10 cellular contexts compared by ENCODE assay signal in genomic region chr2:203240491-203240890, GRCh38. TPM values are rescaled to one million over a fixed set of nuclear protein-coding genes. Genes with fewer than 3 reads are reported as not detected.
DNase-seq lines count a peak whose midpoint lies in the region; ATAC-seq, FAIRE-seq and TF ChIP-seq lines count a peak whose summit lies in the region.
"Had no signal": no experiment of that assay in that cellular context is flagged by ENCODE, and none has a peak within 500 bp of the region (broad histone marks: within the 10 kb centered on the region; RNA-seq: fewer than 3 reads in every experiment).

No MANE protein-coding gene starts in this region.

- H3K9me3 ChIP-seq in CD8-positive, alpha-beta memory T cell (ENCODE audit: low read length): no peaks in the 10 kb centered on the region
- no peaks in the 10 kb centered on the region for H3K9me3 ChIP-seq in K562 (replicated peaks; ENCODE audit: control insufficient read depth, insufficient read depth, low read depth, low read length)
- no peaks in the 10 kb centered on the region for H3K9me3 ChIP-seq in naive thymus-derived CD4-positive, alpha-beta T cell (ENCODE audit: control insufficient read depth in 2 of 3, low read length in 3 of 3)
- H3K9me3 ChIP-seq: sigmoid colon had no signal

- peak overlapping the region in 6 of 8 donors; percentile 57 to 100 (median 99) for H3K27ac Mint-ChIP-seq in CD8-positive, alpha-beta memory T cell
- peak overlapping the region; percentile 63 to 100 (median 98) for H3K27ac Mint-ChIP-seq in naive thymus-derived CD4-positive, alpha-beta T cell

- H3K4me1 Mint-ChIP-seq in CD8-positive, alpha-beta memory T cell: peaks cover 34 to 53% (median 35%) of the 10 kb centered on the region in 3 donors
- peaks cover 27 to 55% (median 43%) of the 10 kb centered on the region in 7 donors for H3K4me1 Mint-ChIP-seq in naive thymus-derived CD4-positive, alpha-beta T cell

- H3K9ac ChIP-seq in KMS-11: peak overlapping the region; percentile 89; the same call in 1 of the 2 replicates
- peak overlapping the region; percentile 75 to 80; a peak in 3 of 4 replicates for H3K9ac ChIP-seq in K562 (ENCODE audit: insufficient read depth in 1 of 2, low read depth in 2 of 2, low read length in 2 of 2)

- peaks cover 23% of the 10 kb centered on the region for H3K4me1 ChIP-seq in CD8-positive, alpha-beta memory T cell (ENCODE audit: insufficient read depth, low read length)
- H3K4me1 ChIP-seq in KMS-11 (ENCODE audit: low read depth, poor library complexity, severe bottlenecking): peaks cover 17% of the 10 kb centered on the region
- peaks cover 5 to 7% of the 10 kb centered on the region in 2 experiments; a peak in 3 of 5 replicates for H3K4me1 ChIP-seq in K562 (replicated peaks in 1 of 2; ENCODE audit: control insufficient read depth in 2 of 2, insufficient read depth in 2 of 2, low read length in 2 of 2)
- peaks cover 6 to 14% of the 10 kb centered on the region in 2 donors for H3K4me1 ChIP-seq in naive thymus-derived CD4-positive, alpha-beta T cell (ENCODE audit: control insufficient read depth in 2 of 2, insufficient read depth in 2 of 2, low read length in 2 of 2)

- H3K27ac ChIP-seq in CD8-positive, alpha-beta memory T cell (ENCODE audit: low read depth, low read length): peak overlapping the region; percentile 96
- H3K27ac ChIP-seq in KMS-11 (peak overlapping the region; percentile 74; the same call in 1 of the 2 replicates), K562 (ENCODE audit: extremely low read depth, low read depth, low read length) (peak overlapping the region; percentile 91; the same call in 2 of the 3 replicates)
- H3K27ac ChIP-seq in naive thymus-derived CD4-positive, alpha-beta T cell (ENCODE audit: low read depth, low read length): peak overlapping the region; percentile 98

- POLR2A ChIA-PET in CD8-positive, alpha-beta memory T cell (lab: Charles Lee): no interaction called here
- POLR2A ChIA-PET in K562 (lab: Yijun Ruan, JAX): interaction anchor here (0.8 to 1.6 kb wide), 2 partner anchors 65 to 106 kb away, joined by 3 read pairs; no protein-coding TSS in a partner anchor
- POLR2A ChIA-PET in naive thymus-derived CD4-positive, alpha-beta T cell (lab: Charles Lee): interaction anchor here (0.6 to 0.9 kb wide), 3 partner anchors 329 to 490 kb away, joined by 3 to 4 read pairs (median 4); partner anchors contain the start of gene WDR12

- DNase-seq in CD8-positive, alpha-beta memory T cell: no peak
- peak in 1 of 4 experiments; percentile 44 for DNase-seq in K562 (ENCODE audit: extremely low read depth in 1 of 4, low spot score in 3 of 4)
- DNase-seq in naive thymus-derived CD4-positive, alpha-beta T cell: no peak
- no peak for DNase-seq in GDM1 (lab: John Stamatoyannopoulos, UW)
- DNase-seq in DMS 273 treated with DMSO at 0.1 percent for 48 hours (lab: John Stamatoyannopoulos, UW): no peak
- no peak for DNase-seq in H7
- no peak for DNase-seq in HTR-8/SVneo (ENCODE audit: insufficient read length, low spot score)
- DNase-seq: NCI-H2029 treated with DMSO at 0.1 percent for 48 hours, sigmoid colon had no signal

- H3K9me1 ChIP-seq in K562 (ENCODE audit: control insufficient read depth, insufficient read depth, low read length): no peaks in the 10 kb centered on the region

- WGBS in K562 (ENCODE audit: insufficient coverage, low coverage, missing lambda C conversion rate): 10% methylated on average over 5 of the region's 5 CpGs

- peaks cover 0 to 6% of the 10 kb centered on the region in 2 donors for H3K27me3 Mint-ChIP-seq in CD8-positive, alpha-beta memory T cell
- H3K27me3 Mint-ChIP-seq in naive thymus-derived CD4-positive, alpha-beta T cell: no peaks in the 10 kb centered on the region

- in situ Hi-C loops in K562 (cut with MboI): no loop called here

- FAIRE-seq in K562 (lab: Jason Lieb, UNC): peak; percentile 72
- no peak for FAIRE-seq in HTR-8/SVneo (lab: Jason Lieb, UNC)

- H4K20me1 ChIP-seq in KMS-11 (ENCODE audit: insufficient read depth) (no peaks in the 10 kb centered on the region), K562 (replicated peaks; ENCODE audit: control insufficient read depth, insufficient read depth, low read length) (no peaks in the 10 kb centered on the region)

- H3K9me3 Mint-ChIP-seq in CD8-positive, alpha-beta memory T cell: no peaks in the 10 kb centered on the region
- peaks cover 0 to 2% (median 0%) of the 10 kb centered on the region in 11 donors for H3K9me3 Mint-ChIP-seq in naive thymus-derived CD4-positive, alpha-beta T cell

- intact Hi-C loops in K562 (cut with micrococcal nuclease): loop anchor here (5.0 kb wide), 1 partner anchor 152 kb away; no protein-coding TSS in a partner anchor
- intact Hi-C loops in naive thymus-derived CD4-positive, alpha-beta T cell (cut with micrococcal nuclease): no loop called here

- H3K79me2 ChIP-seq in KMS-11 (ENCODE audit: insufficient read depth, low read depth) (peaks cover 12% of the 10 kb centered on the region), K562 (ENCODE audit: control insufficient read depth, insufficient read depth, low read length) (peaks cover 29% of the 10 kb centered on the region)

- peaks cover 5 to 39% (median 14%) of the 10 kb centered on the region in 3 donors for H3K36me3 Mint-ChIP-seq in CD8-positive, alpha-beta memory T cell
- peaks cover 4 to 32% (median 28%) of the 10 kb centered on the region in 5 donors for H3K36me3 Mint-ChIP-seq in naive thymus-derived CD4-positive, alpha-beta T cell

- H3K4me3 ChIP-seq in CD8-positive, alpha-beta memory T cell (ENCODE audit: low read length): peak overlapping the region; percentile 99
- H3K4me3 ChIP-seq in KMS-11 (IDR thresholded peaks at IDR 0.05; ENCODE audit: insufficient read depth, low read depth, low read length): no peak overlapping the region
- H3K4me3 ChIP-seq in K562: peak overlapping the region; percentile 63; the same call in 1 of the 2 replicates
- peak overlapping the region; percentile 97 for H3K4me3 ChIP-seq in naive thymus-derived CD4-positive, alpha-beta T cell (ENCODE audit: low read length)
- no peak overlapping the region for H3K4me3 ChIP-seq in H7 (ENCODE audit: insufficient read depth, low read depth, low read length)

- TF ChIP-seq CTCF in KMS-11 (conservative IDR thresholded peaks at IDR 0.05; ENCODE audit: low read depth, low read length) (no peak), K562 (IDR thresholded peaks at IDR 0.05 in 2 of 3, conservative IDR thresholded peaks at IDR 0.05 in 1 of 3; ENCODE audit: insufficient read depth in 2 of 3, low read depth in 1 of 3, low read length in 3 of 3) (no peak)

- peak overlapping the region; percentile 15 to 100 (median 97) for H3K4me3 Mint-ChIP-seq in CD8-positive, alpha-beta memory T cell
- H3K4me3 Mint-ChIP-seq in naive thymus-derived CD4-positive, alpha-beta T cell: peak overlapping the region; percentile 90 to 100 (median 95)

- no peak for TF ChIP-seq POLR2A in K562 (conservative IDR thresholded peaks at IDR 0.05)

- H3K27me3 ChIP-seq in CD8-positive, alpha-beta memory T cell (ENCODE audit: insufficient read depth, low read length, poor library complexity, severe bottlenecking): no peaks in the 10 kb centered on the region
- no peaks in the 10 kb centered on the region for H3K27me3 ChIP-seq in KMS-11 (ENCODE audit: insufficient read depth, low read depth)
- H3K27me3 ChIP-seq in K562 (ENCODE audit: control insufficient read depth in 2 of 2, insufficient read depth in 2 of 2, low read length in 2 of 2): no peaks in the 10 kb centered on the region
- H3K27me3 ChIP-seq in naive thymus-derived CD4-positive, alpha-beta T cell (ENCODE audit: control insufficient read depth in 2 of 2, insufficient read depth in 2 of 2, low read length in 2 of 2): no peaks in the 10 kb centered on the region
- H3K27me3 ChIP-seq in H7 (ENCODE audit: control insufficient read depth, insufficient read depth, low read length): no peaks in the 10 kb centered on the region
- H3K27me3 ChIP-seq: sigmoid colon had no signal

- TF ChIP-seq EP300 in K562 (IDR thresholded peaks at IDR 0.05; ENCODE audit: low read length): no peak

- BruUV-seq in K562 (replicated peaks; lab: Mats Ljungman, UMichigan): no TSS peak

- peak overlapping the region; percentile 77 for H3K4me2 ChIP-seq in KMS-11
- peak overlapping the region; percentile 76 for H3K4me2 ChIP-seq in K562 (ENCODE audit: insufficient read depth, low read length)

- CTCF ChIA-PET in CD8-positive, alpha-beta memory T cell (lab: Charles Lee): interaction anchor here (1.8 kb wide), 1 partner anchor 88 kb away, joined by 5 read pairs; the partner anchor contains the start of gene ABI2
- CTCF ChIA-PET in K562 (lab: Yijun Ruan, JAX; ENCODE audit: low intra/inter-chr PET ratio): interaction anchor here (0.6 kb wide), 1 partner anchor 90 kb away, joined by 4 read pairs; no protein-coding TSS in a partner anchor
- CTCF ChIA-PET in naive thymus-derived CD4-positive, alpha-beta T cell (lab: Charles Lee): interaction anchor here (1.0 kb wide), 1 partner anchor 11 kb away, joined by 4 read pairs; no protein-coding TSS in a partner anchor

- H3K36me3 ChIP-seq in CD8-positive, alpha-beta memory T cell (ENCODE audit: insufficient read depth, low read length): no peaks in the 10 kb centered on the region
- H3K36me3 ChIP-seq in KMS-11 (ENCODE audit: insufficient read depth) (no peaks in the 10 kb centered on the region), K562 (ENCODE audit: control insufficient read depth, insufficient read depth, low read length) (peaks cover 18% of the 10 kb centered on the region; the same call in 1 of the 3 replicates), H7 (replicated peaks; ENCODE audit: control insufficient read depth, insufficient read depth, low read length) (no peaks in the 10 kb centered on the region; the same call in 1 of the 2 replicates)
- H3K36me3 ChIP-seq in naive thymus-derived CD4-positive, alpha-beta T cell (ENCODE audit: control insufficient read depth in 2 of 3, insufficient read depth in 3 of 3, low read length in 3 of 3): peaks cover 0 to 24% (median 0%) of the 10 kb centered on the region in 3 experiments

- ATAC-seq in K562: no peak
- no peak for ATAC-seq in naive thymus-derived CD4-positive, alpha-beta T cell

- H2AFZ ChIP-seq in KMS-11 (ENCODE audit: low read depth) (no peak overlapping the region), K562 (ENCODE audit: low read depth, low read length) (peak overlapping the region; percentile 54; the same call in 1 of the 2 replicates)

- TF ChIP-seq RAD21 in K562 (CRISPR knock-in tag; conservative IDR thresholded peaks at IDR 0.05 in 1 of 2, IDR thresholded peaks at IDR 0.05 in 1 of 2): no peak

RNA-seq across cellular contexts. Expression of gene CYP20A1, which starts 1.7 kb away (rescaled TPM):
- 10 to 100 TPM; 28.5 to 28.6 TPM for total RNA-seq in CD8-positive, alpha-beta memory T cell
- polyA plus RNA-seq in CD8-positive, alpha-beta memory T cell: 41.7 TPM
- total RNA-seq in K562 (2011; cell fraction: chromatin; rRNA removed; ENCODE audit: low replicate concordance): 15.6 and 19.6 TPM in 2 replicates
- total RNA-seq in K562 (2011; cell fraction: nucleolus; rRNA removed): 12.3 and 13.0 TPM in 2 replicates
- 15.0 and 16.5 TPM in 2 replicates for total RNA-seq in K562 (2011; cell fraction: nucleoplasm; rRNA removed)
- total RNA-seq in K562 (2014; rRNA removed) (7.3 and 10.7 TPM in 2 replicates), K562 (2014; rRNA removed; fragmentation: Illumina TruSeq; extraction: Trizol) (15.6 and 16.9 TPM in 2 replicates), K562 (2015; rRNA removed; fragmentation: Illumina TruSeq; extraction: Trizol) (13.7 and 15.3 TPM in 2 replicates), K562 (2021) (12.4 and 12.5 TPM in 2 replicates)
- polyA plus RNA-seq in K562 (2011; rRNA removed) (8.8 and 10.3 TPM in 2 replicates), K562 (2014; fragmentation: Illumina TruSeq; extraction: Trizol) (10.1 and 10.3 TPM in 2 replicates), K562 (2014; fragmentation: Nextera tagmentation; extraction: Ambion mirVana) (10 to 100 TPM; 27.8 to 31.7 TPM), K562 (2014; rRNA removed) (11.2 and 12.1 TPM in 2 replicates)
- polyA plus RNA-seq in K562 (2011; cell fraction: cytosol; rRNA removed): 2.5 and 6.6 TPM in 2 replicates
- 2.6 and 3.8 TPM in 2 replicates for polyA plus RNA-seq in K562 (2011; cell fraction: nucleus; rRNA removed)
- polyA plus RNA-seq in K562 (2012): 7.3 and 7.7 TPM in 2 replicates
- 20.1 and 20.4 TPM in 2 replicates for polyA minus RNA-seq in K562 (2011; rRNA and poly(A)+ RNA removed)
- 4.9 and 10.2 TPM in 2 replicates for polyA minus RNA-seq in K562 (2011; cell fraction: cytosol; rRNA and poly(A)+ RNA removed)
- polyA minus RNA-seq in K562 (2011; cell fraction: nucleus; rRNA and poly(A)+ RNA removed): 4.4 and 7.0 TPM in 2 replicates
- 10 to 100 TPM; 23.7 to 43.3 (median 28.3) TPM for total RNA-seq in naive thymus-derived CD4-positive, alpha-beta T cell
- 10 to 100 TPM; 21.6 to 37.0 TPM for polyA plus RNA-seq in naive thymus-derived CD4-positive, alpha-beta T cell
- total RNA-seq in H7 (2014; rRNA removed; shearing (Covaris generic)): 7.2 and 8.5 TPM in 2 replicates

Comparison
In these comparisons a context has a peak if more than half of its experiments do, and no peak if none do; other contexts are left out.
1. H3K4me3 ChIP-seq: peak in CD8-positive, alpha-beta memory T cell (single experiment), K562 (single experiment) and naive thymus-derived CD4-positive, alpha-beta T cell (single experiment); none in KMS-11 (single experiment) and H7 (single experiment).
2. Peak in every context shown above with its lines, with median percentiles within 50 percentile points of each other: H3K27ac ChIP-seq.